Comparison of ENCODE assay signal across 21 cellular contexts in genomic region chr4:108213308-108213707, GRCh38.
"Had no signal": no experiment of that assay in that cellular context is flagged by ENCODE, and none has a peak within 500 bp of the region (broad histone marks: within the 10 kb centered on the region; RNA-seq: fewer than 3 reads in every experiment).

No MANE protein-coding gene starts in this region.

- H3K27ac ChIP-seq: colonic mucosa, heart left ventricle, parathyroid adenoma, psoas muscle, skin epidermis, stomach, thoracic aorta, transverse colon had no signal

- DNase-seq: colonic mucosa; dermis blood vessel endothelial cell; erythroblast; foreskin melanocyte; heart left ventricle; hippocampal formation; kidney glomerular epithelial cell; mesendoderm; naive B cell; nucleus accumbens; psoas muscle; stimulated activated CD4-positive, alpha-beta T cell treated with anti-CD3 and anti-CD28 coated beads, Interleukin-2, amount 100 ng/mL, for 24 hours; stimulated activated CD4-positive, alpha-beta T cell treated with anti-CD3 and anti-CD28 coated beads, Interleukin-4, amount 100 ng/mL, for 4 hours; stimulated activated naive CD4-positive, alpha-beta T cell; stomach; substantia nigra; transverse colon had no signal

- H3K4me3 ChIP-seq: colonic mucosa, heart left ventricle, psoas muscle, skin epidermis, stomach, thoracic aorta, transverse colon had no signal

- H3K9me3 ChIP-seq: colonic mucosa, heart left ventricle, psoas muscle, stomach, thoracic aorta, transverse colon had no signal

- H2AFZ ChIP-seq: parathyroid adenoma had no signal

- H3K79me2 ChIP-seq: parathyroid adenoma had no signal

- H3K36me3 Mint-ChIP-seq: naive B cell had no signal

- H3K9ac ChIP-seq: parathyroid adenoma had no signal

- H3K27me3 ChIP-seq: colonic mucosa, heart left ventricle, stomach, transverse colon had no signal

- H3K27me3 Mint-ChIP-seq: naive B cell had no signal

- H3K4me1 Mint-ChIP-seq: naive B cell had no signal

- H3K4me1 ChIP-seq: colonic mucosa, heart left ventricle, parathyroid adenoma, psoas muscle, stomach, transverse colon had no signal

- ATAC-seq: heart left ventricle, psoas muscle, sciatic nerve had no signal

- H3K36me3 ChIP-seq: colonic mucosa, heart left ventricle, stomach, thoracic aorta, transverse colon had no signal

- H3K4me3 Mint-ChIP-seq: naive B cell had no signal
